In the genomic region with DNA sequence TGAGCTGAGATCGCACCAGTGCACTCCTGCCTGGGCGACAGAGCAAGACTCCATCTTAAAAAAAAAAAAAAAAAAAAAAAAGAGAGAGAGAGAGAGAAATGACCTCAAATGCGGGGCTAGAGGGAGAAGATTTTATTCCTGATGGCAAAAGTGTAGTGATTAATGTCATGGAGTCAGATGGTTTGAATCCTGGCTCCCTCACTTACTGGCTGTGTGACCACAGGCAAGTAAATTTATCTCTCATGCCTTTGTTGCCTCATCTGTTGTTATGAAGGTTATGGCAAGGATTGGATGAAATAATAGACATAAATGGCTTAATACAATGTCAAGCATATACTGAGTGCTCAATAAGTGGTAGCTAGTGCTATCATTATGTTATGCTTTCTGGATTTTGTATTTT, we compare ENCODE assay signal across 27 cellular contexts. TPM values are rescaled to one million over a fixed set of nuclear protein-coding genes. Genes with fewer than 3 reads are reported as not detected.
DNase-seq lines count a peak whose midpoint lies in the region; ATAC-seq and TF ChIP-seq lines count a peak whose summit lies in the region.
"Had no signal": no experiment of that assay in that cellular context is flagged by ENCODE, and none has a peak within 500 bp of the region (broad histone marks: within the 10 kb centered on the region; RNA-seq: fewer than 3 reads in every experiment).

No MANE protein-coding gene starts in this region.

- H3K4ac ChIP-seq in mesenchymal stem cell (ENCODE audit: low read depth in 1 of 2, low read length in 2 of 2), result peak overlapping the region in 1 of 2 experiments; percentile 42

- intact Hi-C loops in MCF 10A (cut with micrococcal nuclease) (no loop called here), breast epithelium (cut with DNase I; ENCODE audit: low total_unique reads) (no loop called here)

- no peak overlapping the region for H2BK15ac ChIP-seq in mesenchymal stem cell (ENCODE audit: low read depth, poor library complexity, severe bottlenecking)

- H3K4me1 ChIP-seq in breast epithelium (peaks cover 9 to 28% of the 10 kb centered on the region in 2 donors), RWPE2 (ENCODE audit: insufficient read depth, poor library complexity, severe bottlenecking) (peaks cover 34% of the 10 kb centered on the region), mesenchymal stem cell (ENCODE audit: control insufficient read depth, insufficient read depth, low read depth, low read length) (peaks cover 18% of the 10 kb centered on the region)

- CTCF ChIA-PET in MCF 10A (lab: Yijun Ruan, JAX), result interaction anchor here (0.6 to 9.6 kb wide), 16 partner anchors 9 to 282 kb away, joined by 3 to 181 read pairs (median 12); no protein-coding TSS in a partner anchor

- H3K27ac ChIP-seq in breast epithelium, result no peak overlapping the region
- peak overlapping the region; percentile 92 for H3K27ac ChIP-seq in RWPE2 (ENCODE audit: poor library complexity, severe bottlenecking)
- peak overlapping the region; percentile 97 for H3K27ac ChIP-seq in mesenchymal stem cell (ENCODE audit: low read length, poor library complexity, severe bottlenecking)
- H3K27ac ChIP-seq: 22Rv1, PC-9 had no signal

- ATAC-seq in RWPE2 (ENCODE audit: low read depth), result no peak
- ATAC-seq in HG02938 (IDR thresholded peaks at IDR 0.05; ENCODE audit: unreplicated experiment), result no peak
- no peak for ATAC-seq in GM21529 (IDR thresholded peaks at IDR 0.05; ENCODE audit: unreplicated experiment)
- ATAC-seq: GM23338 had no signal

- H3K36me3 ChIP-seq in breast epithelium, result no peaks in the 10 kb centered on the region
- H3K36me3 ChIP-seq in RWPE2 (ENCODE audit: low read depth), result no peaks in the 10 kb centered on the region
- H3K36me3 ChIP-seq in mesenchymal stem cell (ENCODE audit: control insufficient read depth in 1 of 2, insufficient read depth in 2 of 2, low read depth in 1 of 2, low read length in 2 of 2), result peaks cover 1 to 7% of the 10 kb centered on the region in 2 experiments

- POLR2A ChIA-PET in MCF 10A (lab: Yijun Ruan, JAX), result interaction anchor here (0.6 to 6.7 kb wide), 13 partner anchors 9 to 271 kb away, joined by 3 to 154 read pairs (median 8); a partner anchor contains a TSS

- BruUV-seq in MCF 10A (replicated peaks; lab: Mats Ljungman, UMichigan), result no TSS peak

- peak overlapping the region; percentile 79 for H2AK5ac ChIP-seq in mesenchymal stem cell (ENCODE audit: low read length, severe bottlenecking)

- peaks cover 15% of the 10 kb centered on the region for H3K9me3 Mint-ChIP-seq in MCF 10A (ENCODE audit: unreplicated experiment)
- H3K9me3 Mint-ChIP-seq: CD4-positive, alpha-beta T cell; GM23338 had no signal

- H3K9me3 ChIP-seq in breast epithelium (peaks cover 4 to 5% of the 10 kb centered on the region in 2 donors), RWPE2 (ENCODE audit: severe bottlenecking) (no peaks in the 10 kb centered on the region), mesenchymal stem cell (ENCODE audit: control insufficient read depth, low read length) (peaks cover 6% of the 10 kb centered on the region)

- TF ChIP-seq CTCF in MCF 10A (IDR thresholded peaks at IDR 0.05; ENCODE audit: unreplicated experiment), result no peak
- TF ChIP-seq CTCF in breast epithelium (IDR thresholded peaks at IDR 0.05), result no peak
- no peak for TF ChIP-seq CTCF in AG10803 (conservative IDR thresholded peaks at IDR 0.05; ENCODE audit: low read length)
- no peak for TF ChIP-seq CTCF in RWPE2 (IDR thresholded peaks at IDR 0.05; ENCODE audit: poor library complexity, severe bottlenecking)

- no peak overlapping the region for H3K4me3 Mint-ChIP-seq in MCF 10A (ENCODE audit: unreplicated experiment)
- H3K4me3 Mint-ChIP-seq: CD4-positive, alpha-beta T cell; GM23338; H9 had no signal

- no peak for TF ChIP-seq POLR2A in breast epithelium (IDR thresholded peaks at IDR 0.05)

- no peaks in the 10 kb centered on the region for H3K27me3 ChIP-seq in breast epithelium
- H3K27me3 ChIP-seq in RWPE2 (ENCODE audit: insufficient read depth, poor library complexity, severe bottlenecking), result no peaks in the 10 kb centered on the region
- no peaks in the 10 kb centered on the region for H3K27me3 ChIP-seq in mesenchymal stem cell (ENCODE audit: control insufficient read depth in 1 of 2, insufficient read depth in 1 of 2, low read length in 2 of 2)
- H3K27me3 ChIP-seq: BLaER1 treated with 17β-estradiol and CSF1 and Interleukin-3, amounts not matched to agents 10 nM and 100 nM had no signal

- H3K4me1 Mint-ChIP-seq in MCF 10A (ENCODE audit: insufficient read depth, unreplicated experiment), result peaks cover 55% of the 10 kb centered on the region

- no peak overlapping the region for H3K23ac ChIP-seq in mesenchymal stem cell (ENCODE audit: low read length in 2 of 2)

- H3K18ac ChIP-seq in mesenchymal stem cell (ENCODE audit: low read depth in 1 of 2, low read length in 2 of 2), result peak overlapping the region; percentile 19 to 79

- H3K4me3 ChIP-seq in breast epithelium (no peak overlapping the region), AG10803 (ENCODE audit: low read length) (no peak overlapping the region), RWPE2 (ENCODE audit: severe bottlenecking) (no peak overlapping the region), mesenchymal stem cell (ENCODE audit: insufficient read depth in 1 of 2, low read depth in 1 of 2, low read length in 2 of 2) (no peak overlapping the region)
- H3K4me3 ChIP-seq: BLaER1 treated with 17β-estradiol and CSF1 and Interleukin-3, amounts not matched to agents 10 nM and 100 nM; GM23338; PC-9 had no signal

- H3K27ac Mint-ChIP-seq in MCF 10A (ENCODE audit: low read depth, unreplicated experiment), result peak overlapping the region; percentile 86
- H3K27ac Mint-ChIP-seq: CD4-positive, alpha-beta T cell; GM23338; H9 had no signal

- H3K27me3 Mint-ChIP-seq in MCF 10A (ENCODE audit: insufficient read depth, unreplicated experiment), result no peaks in the 10 kb centered on the region

- no peaks in the 10 kb centered on the region for H3K36me3 Mint-ChIP-seq in MCF 10A (ENCODE audit: insufficient read depth, unreplicated experiment)

- peaks cover 25% of the 10 kb centered on the region for H3K79me1 ChIP-seq in mesenchymal stem cell (replicated peaks; ENCODE audit: low read length, poor library complexity, severe bottlenecking)

- no peak overlapping the region for H2AFZ ChIP-seq in mesenchymal stem cell (ENCODE audit: low read depth, low read length)
- H2AFZ ChIP-seq: GM23338, PC-9 had no signal

- H4K8ac ChIP-seq in mesenchymal stem cell (ENCODE audit: low read length), result no peak overlapping the region

- no peak overlapping the region for H2BK5ac ChIP-seq in mesenchymal stem cell (ENCODE audit: low read depth, low read length, poor library complexity, severe bottlenecking)

- no peak overlapping the region for H2BK12ac ChIP-seq in mesenchymal stem cell (ENCODE audit: low read length in 2 of 2)

- no peak overlapping the region for H2BK120ac ChIP-seq in mesenchymal stem cell (ENCODE audit: low read depth, low read length)

- no peak overlapping the region for H3K14ac ChIP-seq in mesenchymal stem cell (ENCODE audit: low read length in 2 of 2)

- H3K9ac ChIP-seq in mesenchymal stem cell (ENCODE audit: low read length), result no peak overlapping the region
- H3K9ac ChIP-seq: BLaER1 treated with 17β-estradiol and CSF1 and Interleukin-3, amounts not matched to agents 10 nM and 100 nM; SK-N-SH had no signal

- H4K91ac ChIP-seq in mesenchymal stem cell (ENCODE audit: low read length), result no peak overlapping the region

- 98% methylated on average over 3 of the region's 3 CpGs for WGBS in mesenchymal stem cell

- no peak overlapping the region for H3K4me2 ChIP-seq in mesenchymal stem cell (ENCODE audit: low read length, poor library complexity, severe bottlenecking)
- H3K4me2 ChIP-seq: GM23338, PC-9, SK-N-SH had no signal

- DNase-seq in MCF 10A (ENCODE audit: unreplicated experiment), result no peak
- no peak for DNase-seq in breast epithelium (ENCODE audit: low spot score in 2 of 2)
- DNase-seq in AG10803 (ENCODE audit: low read depth), result peak; percentile 65
- no peak for DNase-seq in RWPE2 (ENCODE audit: low spot score)
- no peak for DNase-seq in mesenchymal stem cell
- DNase-seq in cerebellar nuclear complex (lab: John Stamatoyannopoulos, UW), result no peak
- DNase-seq: AML-193; CD4-positive, alpha-beta T cell; DMS53; H9; KG1; NCI-H1048; NCI-H1417; NCI-H1694; NCI-H2029 treated with DMSO at 0.1 percent for 48 hours; NCI-H446 treated with DMSO at 0.1 percent for 48 hours; NCI-H526; NCI-H82; PC-9; RPMI8226; SIG-M5; SK-N-SH had no signal

RNA-seq across cellular contexts. Expression of a gene that starts 29.3 kb away (rescaled TPM):
- total RNA-seq in MCF 10A (2022) (16.8 and 23.9 TPM in 2 replicates), breast epithelium (100 to 1,000 TPM in 2 of 3 donors, 10 to 100 TPM in 1; 82.7 to 114 (median 104) TPM)
- 44.5 TPM for polyA plus RNA-seq in mesenchymal stem cell (2013, experiment 1 of 2)
- polyA plus RNA-seq in mesenchymal stem cell (2013, experiment 2 of 2), result 41.0 TPM

Comparison
In these comparisons a context has a peak if more than half of its experiments do, and no peak if none do; other contexts are left out.
1. H3K27ac ChIP-seq: peak in RWPE2 (single experiment) and mesenchymal stem cell (single experiment); none in breast epithelium (0 of 2).